Comparison of ENCODE assay signal across 8 cellular contexts in genomic region chr17:63950940-63951907, GRCh38. TPM values are rescaled to one million over a fixed set of nuclear protein-coding genes. Genes with fewer than 3 reads are reported as not detected.
A peak's percentile ranks its signal among the peaks of the same experiment; 100 is the strongest.
DNase-seq lines count a peak whose midpoint lies in the region; ATAC-seq, FAIRE-seq and TF ChIP-seq lines count a peak whose summit lies in the region.

No MANE protein-coding gene starts in this region.

- DNase-seq in GM06990 (ENCODE audit: extremely low read depth, insufficient read length), result no peak
- peak; percentile 63 to 81 (median 72) for DNase-seq in body of pancreas
- peak; percentile 38 to 85 (median 68) for DNase-seq in pancreas
- no peak for DNase-seq in stimulated activated effector memory CD8-positive, alpha-beta T cell treated with anti-CD3 and anti-CD28 coated beads, Interleukin-12 subunit alpha, Interleukin-12 subunit beta, amount 100 ng/mL, for 72 hours (ENCODE audit: low spot score in 2 of 2)
- DNase-seq in GF-D8 (lab: John Stamatoyannopoulos, UW), result no peak
- DNase-seq in Kasumi-1 (lab: John Stamatoyannopoulos, UW), result no peak
- no peak for DNase-seq in RKO (ENCODE audit: low spot score)

- TF ChIP-seq CTCF in GM06990 (IDR thresholded peaks at IDR 0.05; ENCODE audit: insufficient read depth, low read length, poor library complexity, severe bottlenecking) (peak; percentile 77), LNCAP (IDR thresholded peaks at IDR 0.05) (peak; percentile 87), body of pancreas (IDR thresholded peaks at IDR 0.05) (peak; percentile 33 to 63 (median 54)), pancreas (IDR thresholded peaks at IDR 0.05) (peak; percentile 17 to 46 (median 36))

- no peaks in the 10 kb centered on the region for H3K27me3 ChIP-seq in GM06990 (replicated peaks; ENCODE audit: control insufficient read depth, insufficient read depth, low read length)
- no peaks in the 10 kb centered on the region for H3K27me3 ChIP-seq in body of pancreas
- H3K27me3 ChIP-seq in pancreas, result no peaks in the 10 kb centered on the region

- intact Hi-C loops in body of pancreas (cut with DNase I) (no loop called here), pancreas (cut with DNase I) (no loop called here)

- WGBS in body of pancreas, 2 donors, result 35 to 61% methylated on average over 12 to 29 of the region's 29 CpGs
- WGBS in pancreas, 2 donors, result 59 to 69% methylated on average over 29 of the region's 29 CpGs

- H3K4me3 ChIP-seq in GM06990 (replicated peaks; ENCODE audit: low read depth, low read length) (no peak overlapping the region), body of pancreas (no peak overlapping the region), pancreas (no peak overlapping the region)

- H3K36me3 Mint-ChIP-seq in stimulated activated effector memory CD8-positive, alpha-beta T cell treated with anti-CD3 and anti-CD28 coated beads, Interleukin-12 subunit alpha, Interleukin-12 subunit beta, amount 100 ng/mL, for 72 hours, result no peaks in the 10 kb centered on the region

- no peak overlapping the region for H3K27ac Mint-ChIP-seq in stimulated activated effector memory CD8-positive, alpha-beta T cell treated with anti-CD3 and anti-CD28 coated beads, Interleukin-12 subunit alpha, Interleukin-12 subunit beta, amount 100 ng/mL, for 72 hours

- peaks cover 32% of the 10 kb centered on the region for H3K4me1 Mint-ChIP-seq in stimulated activated effector memory CD8-positive, alpha-beta T cell treated with anti-CD3 and anti-CD28 coated beads, Interleukin-12 subunit alpha, Interleukin-12 subunit beta, amount 100 ng/mL, for 72 hours

- no peak for FAIRE-seq in pancreas (lab: Jason Lieb, UNC)

- H3K36me3 ChIP-seq in GM06990 (ENCODE audit: control insufficient read depth, insufficient read depth, low read length), result no peaks in the 10 kb centered on the region
- no peaks in the 10 kb centered on the region for H3K36me3 ChIP-seq in body of pancreas (replicated peaks in 1 of 2; ENCODE audit: insufficient read depth in 1 of 2, low read depth in 2 of 2)
- no peaks in the 10 kb centered on the region for H3K36me3 ChIP-seq in pancreas

- no peak overlapping the region for H3K4me3 Mint-ChIP-seq in stimulated activated effector memory CD8-positive, alpha-beta T cell treated with anti-CD3 and anti-CD28 coated beads, Interleukin-12 subunit alpha, Interleukin-12 subunit beta, amount 100 ng/mL, for 72 hours

- H3K9me3 Mint-ChIP-seq in stimulated activated effector memory CD8-positive, alpha-beta T cell treated with anti-CD3 and anti-CD28 coated beads, Interleukin-12 subunit alpha, Interleukin-12 subunit beta, amount 100 ng/mL, for 72 hours, result no peaks in the 10 kb centered on the region

- no peak for TF ChIP-seq POLR2A in body of pancreas (IDR thresholded peaks at IDR 0.05)

- H3K4me1 ChIP-seq in body of pancreas (no peaks in the 10 kb centered on the region), pancreas (no peaks in the 10 kb centered on the region)

- H3K27ac ChIP-seq in body of pancreas, result no peak overlapping the region
- no peak overlapping the region for H3K27ac ChIP-seq in pancreas

- no peaks in the 10 kb centered on the region for H3K9me3 ChIP-seq in body of pancreas
- no peaks in the 10 kb centered on the region for H3K9me3 ChIP-seq in pancreas

- ATAC-seq in body of pancreas, result peak; percentile 69
- ATAC-seq in pancreas, result peak; percentile 51 to 80 (median 72)
- ATAC-seq in stimulated activated effector memory CD8-positive, alpha-beta T cell treated with anti-CD3 and anti-CD28 coated beads, Interleukin-12 subunit alpha, Interleukin-12 subunit beta, amount 100 ng/mL, for 72 hours, result no peak

RNA-seq across cellular contexts. Expression of gene CD79B, which starts 19.1 kb away (rescaled TPM):
- total RNA-seq in body of pancreas (not detected), pancreas (1 to 10 TPM in 1 of 6 donors, under 1 TPM in 5; 0.20 to 1.2 (median 0.61) TPM)
- polyA plus RNA-seq in pancreas, result 1 to 10 TPM; 1.1 to 1.2 TPM

RNA-seq across cellular contexts. Expression of gene SCN4A, which starts 21.5 kb away (rescaled TPM):
- total RNA-seq in body of pancreas, result 1 to 10 TPM in 1 of 2 donors, under 1 TPM in 1; 0.26 to 1.3 TPM
- total RNA-seq in pancreas, result under 1 TPM; 0.04 to 0.41 (median 0.23) TPM
- 1 to 10 TPM in 1 of 2 donors, under 1 TPM in 1; 0.23 to 1.7 TPM for polyA plus RNA-seq in pancreas

RNA-seq across cellular contexts. Expression of gene GH1, which starts 32.6 kb away (rescaled TPM):
- total RNA-seq in body of pancreas, result not detected
- not detected for total RNA-seq in pancreas
- polyA plus RNA-seq in pancreas, result not detected

RNA-seq across cellular contexts. Expression of gene CSHL1, which starts 40.2 kb away (rescaled TPM):
- total RNA-seq in body of pancreas, result not detected
- total RNA-seq in pancreas, result not detected
- polyA plus RNA-seq in pancreas, result not detected

RNA-seq across cellular contexts. Expression of gene PRR29, which starts 46.9 kb away (rescaled TPM):
- total RNA-seq in body of pancreas (1 to 10 TPM in 1 of 2 donors, under 1 TPM in 1; 0.52 to 1.6 TPM), pancreas (under 1 TPM in 4 of 6 donors, not detected in 2; 0.14 to 0.22 (median 0.20) TPM)
- under 1 TPM; 0.35 to 0.46 TPM for polyA plus RNA-seq in pancreas

Comparison
In these comparisons a context has a peak if more than half of its experiments do, and no peak if none do; other contexts are left out.
1. DNase-seq: peak in body of pancreas (4 of 4) and pancreas (6 of 6); none in GM06990 (single experiment), stimulated activated effector memory CD8-positive, alpha-beta T cell treated with anti-CD3 and anti-CD28 coated beads, Interleukin-12 subunit alpha, Interleukin-12 subunit beta, amount 100 ng/mL, for 72 hours (0 of 2), GF-D8 (single experiment), Kasumi-1 (0 of 2) and RKO (single experiment).
2. CTCF ChIP-seq: peak in every context shown above with its lines; median percentile 87 in LNCAP; 77 in GM06990; 54 in body of pancreas; 36 in pancreas.